Comparison of ENCODE assay signal across 17 cellular contexts in the genomic region with DNA sequence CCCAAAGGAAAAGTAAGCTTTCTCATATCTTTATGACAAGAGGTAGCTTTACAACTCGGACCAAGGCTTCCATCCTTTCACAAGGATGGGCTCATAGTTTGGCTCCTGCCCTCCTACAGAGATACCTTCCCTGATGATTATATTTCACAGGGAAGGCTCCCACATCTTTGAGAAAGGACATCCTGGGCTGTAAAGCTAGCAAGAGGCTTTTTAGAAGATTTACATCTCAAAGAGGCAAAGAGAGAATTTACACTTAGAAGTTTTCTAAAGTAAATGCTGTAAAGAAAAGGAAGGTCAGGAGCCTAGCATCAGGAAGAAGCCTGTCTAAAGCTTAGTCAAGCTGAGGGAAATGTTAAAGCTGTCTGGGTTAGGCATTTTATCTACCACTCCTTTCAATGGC.
DNase-seq lines count a peak whose midpoint lies in the region; ATAC-seq, FAIRE-seq and TF ChIP-seq lines count a peak whose summit lies in the region.
"Had no signal": no experiment of that assay in that cellular context is flagged by ENCODE, and none has a peak within 500 bp of the region (broad histone marks: within the 10 kb centered on the region; RNA-seq: fewer than 3 reads in every experiment).

No MANE protein-coding gene starts in this region.

- DNase-seq in NCI-H69 (lab: John Stamatoyannopoulos, UW) (peak; percentile 40), colonic mucosa (peak; percentile 18), iPS DF 19.7 (ENCODE audit: low read depth, low spot score) (peak; percentile 23), GM12892 (ENCODE audit: insufficient read length) (no peak), SW 1271 (lab: John Stamatoyannopoulos, UW) (no peak)
- no peak for DNase-seq in activated CD4-positive, CD25-positive, alpha-beta regulatory T cell treated with anti-CD3 and anti-CD28 coated beads, Interleukin-2, amount 50 U/mL, for 72 hours
- DNase-seq: BE2C; C1 segment of cervical spinal cord; Caco-2; CD4-positive, CD25-positive, alpha-beta regulatory T cell; CD8-positive, alpha-beta memory T cell; HCEC 1CT had no signal

- no peak overlapping the region for H3K4me3 ChIP-seq in colonic mucosa

- no peak overlapping the region for H3K27ac ChIP-seq in colonic mucosa

- TF ChIP-seq POLR2A in GM12892 (IDR thresholded peaks at IDR 0.05; ENCODE audit: low read depth, low read length), result no peak

- no peak for FAIRE-seq in GM12892 (lab: Jason Lieb, UNC)
- FAIRE-seq: D721Med, G401.6, GM12891, GM18507 had no signal

- no peaks in the 10 kb centered on the region for H3K4me1 ChIP-seq in colonic mucosa
- H3K4me1 ChIP-seq: BE2C, Caco-2 had no signal

- H3K27me3 ChIP-seq in colonic mucosa, result no peaks in the 10 kb centered on the region
- H3K27me3 ChIP-seq: BE2C had no signal

- ATAC-seq in GM18867 (IDR thresholded peaks at IDR 0.05; ENCODE audit: unreplicated experiment), result no peak

- no peak for TF ChIP-seq CTCF in colonic mucosa (IDR thresholded peaks at IDR 0.05)

- H3K9me3 ChIP-seq in colonic mucosa, result no peaks in the 10 kb centered on the region
- H3K9me3 ChIP-seq: BE2C, Caco-2 had no signal

- H3K9ac ChIP-seq in colonic mucosa (ENCODE audit: low read depth in 2 of 2, low read length in 2 of 2), result no peak overlapping the region

- H3K36me3 ChIP-seq in colonic mucosa, result no peaks in the 10 kb centered on the region
- H3K36me3 ChIP-seq: BE2C had no signal

- intact Hi-C loops in colonic mucosa (cut with DNase I), result no loop called here

Comparison
In these comparisons a context has a peak if more than half of its experiments do, and no peak if none do; other contexts are left out.
1. DNase-seq: peak in NCI-H69 (single experiment), colonic mucosa (single experiment) and iPS DF 19.7 (single experiment); none in GM12892 (single experiment), SW 1271 (0 of 2) and activated CD4-positive, CD25-positive, alpha-beta regulatory T cell treated with anti-CD3 and anti-CD28 coated beads, Interleukin-2, amount 50 U/mL, for 72 hours (single experiment).